In the genomic region with DNA sequence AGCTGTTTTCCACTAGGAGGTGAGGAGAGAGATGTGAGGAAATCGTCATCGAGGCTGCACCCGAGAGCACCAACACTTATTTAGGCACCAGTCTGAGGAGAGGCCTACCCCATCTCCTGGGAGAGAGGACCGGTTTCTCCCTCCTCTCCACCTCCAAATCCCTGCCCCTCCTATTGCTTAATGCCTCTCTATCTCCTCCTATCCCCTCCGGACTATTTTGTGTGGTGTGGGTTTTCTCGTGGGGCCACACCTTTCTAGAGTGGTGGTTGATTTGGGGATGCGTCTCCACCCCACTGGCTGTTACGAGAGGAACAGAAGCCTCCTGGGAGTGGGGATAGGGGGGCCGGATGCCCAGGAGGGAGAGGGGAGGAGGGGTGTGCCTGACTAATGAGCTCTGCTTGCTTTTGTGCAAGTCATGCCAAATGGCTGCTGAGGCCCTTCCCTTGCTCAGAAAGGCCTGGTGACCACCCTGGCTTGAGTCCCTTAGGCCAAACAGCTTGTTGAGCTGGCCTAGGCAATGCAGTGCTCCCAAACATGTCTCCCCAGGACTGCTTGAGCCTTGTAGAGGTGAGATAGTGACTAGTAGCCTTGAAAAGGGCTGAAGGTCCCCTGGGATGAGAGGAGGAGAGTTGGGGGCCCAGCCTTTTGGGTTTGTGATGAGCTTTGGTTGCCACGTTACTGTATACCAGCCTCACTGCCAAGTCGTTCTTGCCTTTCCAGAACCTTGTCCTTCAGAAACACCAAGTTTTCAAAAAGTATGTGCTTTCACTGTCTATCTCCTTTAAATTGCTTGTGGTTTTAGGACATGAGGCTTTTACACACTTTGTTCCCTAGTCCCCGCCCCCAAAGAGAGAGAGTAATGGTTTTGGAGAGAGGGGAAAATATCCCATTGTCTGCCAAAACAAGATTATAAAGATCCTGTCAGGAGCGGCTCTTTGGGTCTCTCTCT, we compare ENCODE assay signal across 1 cellular context.
A peak's percentile ranks its signal among the peaks of the same experiment; 100 is the strongest.
TF ChIP-seq lines count a peak whose summit lies in the region.

No MANE protein-coding gene starts in this region.

TF ChIP-seq in K562, 482 proteins besides CTCF, POLR2A, EP300 and RAD21 (continued from another document and continues in another):
- TF ChIP-seq NFE2L1 (tag; IDR thresholded peaks at IDR 0.05; ENCODE audit: borderline replicate concordance, low read depth), result peak; percentile 70
- TF ChIP-seq ZBTB12 (CRISPR knock-in tag; IDR thresholded peaks at IDR 0.05), result no peak
- no peak for TF ChIP-seq ZNF449 (CRISPR knock-in tag; IDR thresholded peaks at IDR 0.05)
- TF ChIP-seq NFE2 (IDR thresholded peaks at IDR 0.05; ENCODE audit: low read depth), result peak; percentile 92
- TF ChIP-seq ZNF695 (CRISPR knock-in tag; IDR thresholded peaks at IDR 0.05), result no peak
- TF ChIP-seq ZNF586 (CRISPR knock-in tag; conservative IDR thresholded peaks at IDR 0.05), result no peak
- TF ChIP-seq DPF2 (IDR thresholded peaks at IDR 0.05), result peak; percentile 57; the same call in 1 of the 2 replicates
- peak; percentile 97 for TF ChIP-seq VEZF1 (CRISPR knock-in tag; IDR thresholded peaks at IDR 0.05)
- 0 out of 4 replicates have a peak, but pooled peaks of 1 of the 2 experiments have one; percentile 10 for TF ChIP-seq KDM1A (IDR thresholded peaks at IDR 0.05)
- TF ChIP-seq POLR2AphosphoS5 (IDR thresholded peaks at IDR 0.05; ENCODE audit: control insufficient read depth, insufficient read depth, low read depth, low read length), result peak; percentile 53
- TF ChIP-seq ETV1 (tag; conservative IDR thresholded peaks at IDR 0.05; ENCODE audit: low read depth), result peak; percentile 84
- TF ChIP-seq U2AF1 (optimal IDR thresholded peaks at IDR 0.05; ENCODE audit: low read depth, low read length), result no peak
- no peak for TF ChIP-seq FOXJ2 (tag; IDR thresholded peaks at IDR 0.05)
- TF ChIP-seq SMARCC2 (IDR thresholded peaks at IDR 0.05; ENCODE audit: low read depth), result no peak
- no peak for TF ChIP-seq PYGO2 (tag; IDR thresholded peaks at IDR 0.05)
- peak; percentile 77 for TF ChIP-seq MAFK (IDR thresholded peaks at IDR 0.05; ENCODE audit: low read length)
- no peak for TF ChIP-seq CBX8 (IDR thresholded peaks at IDR 0.05; ENCODE audit: borderline replicate concordance, extremely low read depth, low read depth, low read length, poor library complexity, severe bottlenecking)
- peak; percentile 86 for TF ChIP-seq CEBPB (tag; IDR thresholded peaks at IDR 0.05)
- 0 out of 4 replicates have a peak, but pooled peaks of 1 of the 2 experiments have one; percentile 27 for TF ChIP-seq FOXK2 (conservative IDR thresholded peaks at IDR 0.05 in 1 of 2, IDR thresholded peaks at IDR 0.05 in 1 of 2; ENCODE audit: low read depth in 2 of 2)
- no peak for TF ChIP-seq RERE (CRISPR knock-in tag; IDR thresholded peaks at IDR 0.05; ENCODE audit: borderline replicate concordance)
- TF ChIP-seq ZKSCAN8 (CRISPR knock-in tag; IDR thresholded peaks at IDR 0.05), result no peak
- 0 out of 2 replicates have a peak, but pooled peaks have one; percentile 11 for TF ChIP-seq GABPB1 (CRISPR knock-in tag; IDR thresholded peaks at IDR 0.05)
- TF ChIP-seq RBBP5 (IDR thresholded peaks at IDR 0.05; ENCODE audit: borderline replicate concordance, insufficient read depth, low read length, poor library complexity, severe bottlenecking), result no peak
- TF ChIP-seq C11orf30 (IDR thresholded peaks at IDR 0.05; ENCODE audit: low read depth), result peak; percentile 96
- TF ChIP-seq, protein P1, sequence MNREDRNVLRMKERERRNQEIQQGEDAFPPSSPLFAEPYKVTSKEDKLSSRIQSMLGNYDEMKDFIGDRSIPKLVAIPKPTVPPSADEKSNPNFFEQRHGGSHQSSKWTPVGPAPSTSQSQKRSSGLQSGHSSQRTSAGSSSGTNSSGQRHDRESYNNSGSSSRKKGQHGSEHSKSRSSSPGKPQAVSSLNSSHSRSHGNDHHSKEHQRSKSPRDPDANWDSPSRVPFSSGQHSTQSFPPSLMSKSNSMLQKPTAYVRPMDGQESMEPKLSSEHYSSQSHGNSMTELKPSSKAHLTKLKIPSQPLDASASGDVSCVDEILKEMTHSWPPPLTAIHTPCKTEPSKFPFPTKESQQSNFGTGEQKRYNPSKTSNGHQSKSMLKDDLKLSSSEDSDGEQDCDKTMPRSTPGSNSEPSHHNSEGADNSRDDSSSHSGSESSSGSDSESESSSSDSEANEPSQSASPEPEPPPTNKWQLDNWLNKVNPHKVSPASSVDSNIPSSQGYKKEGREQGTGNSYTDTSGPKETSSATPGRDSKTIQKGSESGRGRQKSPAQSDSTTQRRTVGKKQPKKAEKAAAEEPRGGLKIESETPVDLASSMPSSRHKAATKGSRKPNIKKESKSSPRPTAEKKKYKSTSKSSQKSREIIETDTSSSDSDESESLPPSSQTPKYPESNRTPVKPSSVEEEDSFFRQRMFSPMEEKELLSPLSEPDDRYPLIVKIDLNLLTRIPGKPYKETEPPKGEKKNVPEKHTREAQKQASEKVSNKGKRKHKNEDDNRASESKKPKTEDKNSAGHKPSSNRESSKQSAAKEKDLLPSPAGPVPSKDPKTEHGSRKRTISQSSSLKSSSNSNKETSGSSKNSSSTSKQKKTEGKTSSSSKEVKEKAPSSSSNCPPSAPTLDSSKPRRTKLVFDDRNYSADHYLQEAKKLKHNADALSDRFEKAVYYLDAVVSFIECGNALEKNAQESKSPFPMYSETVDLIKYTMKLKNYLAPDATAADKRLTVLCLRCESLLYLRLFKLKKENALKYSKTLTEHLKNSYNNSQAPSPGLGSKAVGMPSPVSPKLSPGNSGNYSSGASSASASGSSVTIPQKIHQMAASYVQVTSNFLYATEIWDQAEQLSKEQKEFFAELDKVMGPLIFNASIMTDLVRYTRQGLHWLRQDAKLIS (CRISPR knock-in tag; IDR thresholded peaks at IDR 0.05), result no peak
- no peak for TF ChIP-seq ZNF140 (CRISPR knock-in tag; IDR thresholded peaks at IDR 0.05)
- TF ChIP-seq TAF9B (IDR thresholded peaks at IDR 0.05; ENCODE audit: partially characterized antibody), result peak; percentile 45
- no peak for TF ChIP-seq DDX20 (tag; IDR thresholded peaks at IDR 0.05; ENCODE audit: low read depth)
- TF ChIP-seq TEAD2 (tag; IDR thresholded peaks at IDR 0.05), result no peak
- TF ChIP-seq BMI1 (IDR thresholded peaks at IDR 0.05; ENCODE audit: low read length), result no peak
- no peak for TF ChIP-seq CHCHD3 (CRISPR knock-in tag; IDR thresholded peaks at IDR 0.05)
- TF ChIP-seq GABPA (tag; conservative IDR thresholded peaks at IDR 0.05; ENCODE audit: low read depth), result peak; percentile 75
- TF ChIP-seq ZNF280B (CRISPR knock-in tag; IDR thresholded peaks at IDR 0.05), result no peak
- no peak for TF ChIP-seq COPS2 (conservative IDR thresholded peaks at IDR 0.05)
- no peak for TF ChIP-seq CCNT2 (IDR thresholded peaks at IDR 0.05; ENCODE audit: borderline replicate concordance, extremely low read depth, insufficient read length, low read depth, low read length)
- TF ChIP-seq L3MBTL2 (IDR thresholded peaks at IDR 0.05), result 0 out of 2 replicates have a peak, but pooled peaks have one; percentile 22
- TF ChIP-seq GATAD2B (IDR thresholded peaks at IDR 0.05; ENCODE audit: borderline replicate concordance), result no peak
- TF ChIP-seq, protein P2, sequence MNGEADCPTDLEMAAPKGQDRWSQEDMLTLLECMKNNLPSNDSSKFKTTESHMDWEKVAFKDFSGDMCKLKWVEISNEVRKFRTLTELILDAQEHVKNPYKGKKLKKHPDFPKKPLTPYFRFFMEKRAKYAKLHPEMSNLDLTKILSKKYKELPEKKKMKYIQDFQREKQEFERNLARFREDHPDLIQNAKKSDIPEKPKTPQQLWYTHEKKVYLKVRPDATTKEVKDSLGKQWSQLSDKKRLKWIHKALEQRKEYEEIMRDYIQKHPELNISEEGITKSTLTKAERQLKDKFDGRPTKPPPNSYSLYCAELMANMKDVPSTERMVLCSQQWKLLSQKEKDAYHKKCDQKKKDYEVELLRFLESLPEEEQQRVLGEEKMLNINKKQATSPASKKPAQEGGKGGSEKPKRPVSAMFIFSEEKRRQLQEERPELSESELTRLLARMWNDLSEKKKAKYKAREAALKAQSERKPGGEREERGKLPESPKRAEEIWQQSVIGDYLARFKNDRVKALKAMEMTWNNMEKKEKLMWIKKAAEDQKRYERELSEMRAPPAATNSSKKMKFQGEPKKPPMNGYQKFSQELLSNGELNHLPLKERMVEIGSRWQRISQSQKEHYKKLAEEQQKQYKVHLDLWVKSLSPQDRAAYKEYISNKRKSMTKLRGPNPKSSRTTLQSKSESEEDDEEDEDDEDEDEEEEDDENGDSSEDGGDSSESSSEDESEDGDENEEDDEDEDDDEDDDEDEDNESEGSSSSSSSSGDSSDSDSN (IDR thresholded peaks at IDR 0.05; ENCODE audit: borderline replicate concordance in 1 of 2, low read depth in 2 of 2, low read length in 2 of 2), result 0 out of 4 replicates have a peak, but pooled peaks of 1 of the 2 experiments have one; percentile 31
- no peak for TF ChIP-seq ZNF79 (CRISPR knock-in tag; IDR thresholded peaks at IDR 0.05; ENCODE audit: low read depth)
- peak; percentile 63 for TF ChIP-seq ZFX (CRISPR knock-in tag; IDR thresholded peaks at IDR 0.05)
- TF ChIP-seq KDM4B (IDR thresholded peaks at IDR 0.05; ENCODE audit: borderline replicate concordance in 2 of 2, low read depth in 1 of 2), result 0 out of 4 replicates have a peak, but pooled peaks of 1 of the 2 experiments have one; percentile 52
- 0 out of 2 replicates have a peak, but pooled peaks have one; percentile 19 for TF ChIP-seq NBN (IDR thresholded peaks at IDR 0.05; ENCODE audit: low read depth)
